ENCODE assay signal across 13 cellular contexts in genomic region chr1:178871551-178872320, GRCh38. TPM values are rescaled to one million over a fixed set of nuclear protein-coding genes. Genes with fewer than 3 reads are reported as not detected.
A peak's percentile ranks its signal among the peaks of the same experiment; 100 is the strongest.
DNase-seq lines count a peak whose midpoint lies in the region; ATAC-seq and FAIRE-seq lines count a peak whose summit lies in the region.
"Had no signal": no experiment of that assay in that cellular context is flagged by ENCODE, and none has a peak within 500 bp of the region (broad histone marks: within the 10 kb centered on the region; RNA-seq: fewer than 3 reads in every experiment).

No MANE protein-coding gene starts in this region.

- CTCF ChIA-PET in activated CD8-positive, alpha-beta T cell treated with anti-CD3 and anti-CD28 coated beads, Interleukin-2, amount 10 ng/mL, durations not matched to agents 7 days and 5 days (lab: Charles Lee) = interaction anchor here (1.1 to 1.7 kb wide), 3 partner anchors 9 to 131 kb away, joined by 3 to 8 read pairs (median 3); no protein-coding TSS in a partner anchor

- peaks cover 8% of the 10 kb centered on the region for H3K4me1 Mint-ChIP-seq in activated CD8-positive, alpha-beta T cell treated with anti-CD3 and anti-CD28 coated beads, Interleukin-2, amount 10 ng/mL, durations not matched to agents 7 days and 5 days (ENCODE audit: low read depth)

- POLR2A ChIA-PET in activated CD8-positive, alpha-beta T cell treated with anti-CD3 and anti-CD28 coated beads, Interleukin-2, amount 10 ng/mL, durations not matched to agents 7 days and 5 days (lab: Charles Lee) = no interaction called here

- no peak overlapping the region for H3K27ac Mint-ChIP-seq in activated CD8-positive, alpha-beta T cell treated with anti-CD3 and anti-CD28 coated beads, Interleukin-2, amount 10 ng/mL, durations not matched to agents 7 days and 5 days

- H3K4me1 ChIP-seq in SJCRH30 (peaks cover 20% of the 10 kb centered on the region), small intestine (ENCODE audit: control insufficient read depth in 2 of 2, insufficient read depth in 1 of 2, low read depth in 1 of 2, low read length in 1 of 2) (peaks cover 6% of the 10 kb centered on the region in 2 donors)

- no peaks in the 10 kb centered on the region for H3K27me3 Mint-ChIP-seq in activated CD8-positive, alpha-beta T cell treated with anti-CD3 and anti-CD28 coated beads, Interleukin-2, amount 10 ng/mL, durations not matched to agents 7 days and 5 days (ENCODE audit: low read depth)

- H3K36me3 Mint-ChIP-seq in activated CD8-positive, alpha-beta T cell treated with anti-CD3 and anti-CD28 coated beads, Interleukin-2, amount 10 ng/mL, durations not matched to agents 7 days and 5 days (ENCODE audit: low read depth) = no peaks in the 10 kb centered on the region

- FAIRE-seq in small intestine (lab: Jason Lieb, UNC) = peak; percentile 70

- no peaks in the 10 kb centered on the region for H3K9me3 Mint-ChIP-seq in activated CD8-positive, alpha-beta T cell treated with anti-CD3 and anti-CD28 coated beads, Interleukin-2, amount 10 ng/mL, durations not matched to agents 7 days and 5 days (ENCODE audit: insufficient read depth)

- H3K9me3 ChIP-seq in SJCRH30 (replicated peaks) (no peaks in the 10 kb centered on the region), small intestine (ENCODE audit: control insufficient read depth, low read depth) (no peaks in the 10 kb centered on the region)

- no peak overlapping the region for H3K4me3 Mint-ChIP-seq in activated CD8-positive, alpha-beta T cell treated with anti-CD3 and anti-CD28 coated beads, Interleukin-2, amount 10 ng/mL, durations not matched to agents 7 days and 5 days

- peak overlapping the region; percentile 39 for H3K27ac ChIP-seq in SJCRH30
- H3K27ac ChIP-seq in small intestine (ENCODE audit: low read depth in 1 of 2, low read length in 1 of 2) = peak overlapping the region; percentile 48 to 50

- H3K36me3 ChIP-seq in SJCRH30 (no peaks in the 10 kb centered on the region), small intestine (ENCODE audit: control insufficient read depth in 2 of 2, insufficient read depth in 2 of 2, low read length in 2 of 2) (no peaks in the 10 kb centered on the region)

- peak; percentile 82 for ATAC-seq in GM18907 (IDR thresholded peaks at IDR 0.05; ENCODE audit: unreplicated experiment)
- ATAC-seq in left lobe of liver = peak; percentile 78
- ATAC-seq in activated CD8-positive, alpha-beta T cell treated with anti-CD3 and anti-CD28 coated beads, Interleukin-2, amount 10 ng/mL, durations not matched to agents 7 days and 5 days = no peak

- H3K27me3 ChIP-seq in SJCRH30 (no peaks in the 10 kb centered on the region), small intestine (ENCODE audit: control insufficient read depth in 2 of 2, insufficient read depth in 2 of 2, low read length in 2 of 2) (no peaks in the 10 kb centered on the region)

- no peak overlapping the region; the same call in 1 of the 2 replicates for H3K4me3 ChIP-seq in SJCRH30
- no peak overlapping the region for H3K4me3 ChIP-seq in small intestine (ENCODE audit: low read depth in 1 of 2, low read length in 2 of 2)

- no peak for DNase-seq in SJCRH30
- DNase-seq in left lobe of liver (ENCODE audit: low spot score) = no peak
- DNase-seq in small intestine = peak; percentile 53
- DNase-seq in SW 1271 (lab: John Stamatoyannopoulos, UW) = no peak
- no peak for DNase-seq in DMS53 treated with DMSO at 0.1 percent for 48 hours (lab: John Stamatoyannopoulos, UW; ENCODE audit: unreplicated experiment)
- DNase-seq in stimulated activated CD4-positive, alpha-beta T cell treated with anti-CD3 and anti-CD28 coated beads, Interleukin-4, amount 100 ng/mL, for 1 hour = no peak
- DNase-seq in activated CD8-positive, alpha-beta T cell treated with anti-CD3 and anti-CD28 coated beads, Interleukin-2, amount 10 ng/mL, durations not matched to agents 7 days and 5 days = no peak
- DNase-seq: C1 segment of cervical spinal cord; GDM1; NCI-H1930; stimulated activated CD4-positive, alpha-beta T cell treated with anti-CD3 and anti-CD28 coated beads, Interleukin-2, amount 100 ng/mL, for 48 hours had no signal

RNA-seq across cellular contexts. Expression of gene ANGPTL1, which starts 0.9 kb away (rescaled TPM):
- total RNA-seq in SJCRH30 (2014; rRNA removed; shearing (Covaris generic)) = 1.2 and 2.0 TPM in 2 replicates
- total RNA-seq in left lobe of liver = 2.6 TPM
- polyA plus RNA-seq in small intestine = 10 to 100 TPM in 1 of 3 donors, 1 to 10 TPM in 2; 1.3 to 24.4 (median 4.1) TPM
- total RNA-seq in activated CD8-positive, alpha-beta T cell treated with anti-CD3 and anti-CD28 coated beads, Interleukin-2, amount 10 ng/mL, durations not matched to agents 7 days and 5 days = not detected
- total RNA-seq: OCI-LY7 had no signal
